In genomic region chr12:66500094-66500493, GRCh38 we compare ENCODE assay signal across 27 cellular contexts.
A peak's percentile ranks its signal among the peaks of the same experiment; 100 is the strongest.
DNase-seq lines count a peak whose midpoint lies in the region; ATAC-seq, FAIRE-seq and TF ChIP-seq lines count a peak whose summit lies in the region.
"Had no signal": no experiment of that assay in that cellular context is flagged by ENCODE, and none has a peak within 500 bp of the region (broad histone marks: within the 10 kb centered on the region; RNA-seq: fewer than 3 reads in every experiment).

No MANE protein-coding gene starts in this region.

- peak; percentile 55 for FAIRE-seq in keratinocyte (lab: Jason Lieb, UNC)

- H3K4me1 ChIP-seq in keratinocyte (ENCODE audit: control insufficient read depth, extremely low read depth, insufficient read depth, low read length) (no peaks in the 10 kb centered on the region), transverse colon (no peaks in the 10 kb centered on the region)
- H3K4me1 ChIP-seq: Caco-2 had no signal

- POLR2A ChIA-PET in WTC11 (lab: Charles Lee) = no interaction called here

- CTCF ChIA-PET in WTC11 (lab: Charles Lee) = no interaction called here

- H3K4me2 ChIP-seq in keratinocyte (ENCODE audit: control insufficient read depth, extremely low read depth, insufficient read depth, low read depth, low read length) = no peak overlapping the region

- H3K9ac ChIP-seq in keratinocyte (ENCODE audit: control insufficient read depth, extremely low read depth, insufficient read depth, low read length) = no peak overlapping the region

- dilution Hi-C loops in keratinocyte (cut with MboI; ENCODE audit: extremely low pct_ligation_motif_present, low sequenced_read_pairs) = no loop called here

- 83% methylated on average over 3 of the region's 3 CpGs for WGBS in transverse colon (ENCODE audit: low coverage in 1 of 2), 2 donors

- H3K27me3 Mint-ChIP-seq in activated T-cell treated with anti-CD3 and anti-CD28 coated beads, Interleukin-2, amount 50 U/mL, for 72 hours (ENCODE audit: low read depth) = peaks cover 4% of the 10 kb centered on the region
- H3K27me3 Mint-ChIP-seq in WTC11 (ENCODE audit: low read depth) = no peaks in the 10 kb centered on the region

- H3K36me3 ChIP-seq in keratinocyte (ENCODE audit: control insufficient read depth in 2 of 2, extremely low read depth in 1 of 2, insufficient read depth in 2 of 2, low read length in 2 of 2) = no peaks in the 10 kb centered on the region
- H3K36me3 ChIP-seq in transverse colon = no peaks in the 10 kb centered on the region
- H3K36me3 ChIP-seq: HAP-1 had no signal

- in situ Hi-C loops in transverse colon (cut with MboI; ENCODE audit: low pct_ligation_motif_present in 1 of 4, low pct_unique_long_range_greater_than_20kb in 1 of 4, low sequenced_read_pairs in 3 of 4) = loop anchor here in 1 of 4 donors (25.0 kb wide), 1 partner anchor 88 kb away; no protein-coding TSS in a partner anchor

- intact Hi-C loops in Right ventricle myocardium inferior (cut with DNase I) = no loop called here
- intact Hi-C loops in transverse colon (cut with DNase I; ENCODE audit: low total_unique reads) = no loop called here

- no peak for DNase-seq in activated T-cell treated with anti-CD3 and anti-CD28 coated beads, Interleukin-2, amount 50 U/mL, for 72 hours
- DNase-seq in activated T-cell treated with anti-CD3 and anti-CD28 coated beads for 4 hours (no peak), WTC11 (ENCODE audit: low spot score) (no peak), keratinocyte (ENCODE audit: low read depth, low spot score) (no peak), renal cortical epithelial cell (ENCODE audit: low read depth) (peak; percentile 16), Right ventricle myocardium inferior (ENCODE audit: missing footprints) (no peak), transverse colon (no peak)
- DNase-seq: Caco-2; CD8-positive, alpha-beta T cell; DMS 273 treated with DMSO at 0.1 percent for 48 hours; DMS79; EL; GDM1; HFFc6; NCI-H1092 treated with DMSO at 0.1 percent for 48 hours; NCI-H1436 treated with DMSO at 0.1 percent for 48 hours; NCI-H187 treated with DMSO at 0.1 percent for 48 hours; NCI-H2171 treated with DMSO at 0.1 percent for 48 hours; NCI-H524; NCI-H748 treated with DMSO at 0.1 percent for 48 hours; Right ventricle myocardium superior had no signal

- H3K27me3 ChIP-seq in keratinocyte (ENCODE audit: control insufficient read depth, extremely low read depth, insufficient read depth, low read length) (no peaks in the 10 kb centered on the region), transverse colon (no peaks in the 10 kb centered on the region)

- peak overlapping the region in 1 of 2 donors; percentile 52 for H3K4me3 Mint-ChIP-seq in activated T-cell treated with anti-CD3 and anti-CD28 coated beads, Interleukin-2, amount 50 U/mL, for 72 hours
- H3K4me3 Mint-ChIP-seq in WTC11 = no peak overlapping the region
- H3K4me3 Mint-ChIP-seq: B cell; CD8-positive, alpha-beta T cell; HFFc6; IgD-negative memory B cell had no signal

- H3K9me1 ChIP-seq in keratinocyte (ENCODE audit: control insufficient read depth, extremely low read depth, insufficient read depth, low read length) = no peaks in the 10 kb centered on the region

- peak overlapping the region; percentile 17 for H3K27ac Mint-ChIP-seq in activated T-cell treated with anti-CD3 and anti-CD28 coated beads, Interleukin-2, amount 50 U/mL, for 72 hours
- peak overlapping the region; percentile 81 for H3K27ac Mint-ChIP-seq in WTC11
- H3K27ac Mint-ChIP-seq: B cell; CD8-positive, alpha-beta T cell; HFFc6; IgD-negative memory B cell had no signal

- H3K4me3 ChIP-seq in keratinocyte (ENCODE audit: control insufficient read depth in 2 of 3, extremely low read depth in 1 of 3, insufficient read depth in 2 of 3, low read depth in 1 of 3, low read length in 3 of 3) = no peak overlapping the region
- no peak overlapping the region for H3K4me3 ChIP-seq in transverse colon
- H3K4me3 ChIP-seq: HAP-1 had no signal

- ATAC-seq in activated T-cell treated with anti-CD3 and anti-CD28 coated beads, Interleukin-2, amount 50 U/mL, for 72 hours (replicated peaks in 1 of 2) = peak; percentile 38 to 57
- no peak for ATAC-seq in WTC11
- no peak for ATAC-seq in GM21723 (IDR thresholded peaks at IDR 0.05; ENCODE audit: unreplicated experiment)
- ATAC-seq in Right ventricle myocardium inferior = no peak
- ATAC-seq: CD8-positive, alpha-beta T cell had no signal

- H3K9me3 ChIP-seq in keratinocyte (ENCODE audit: control insufficient read depth, low read depth, low read length) = no peaks in the 10 kb centered on the region
- H3K9me3 ChIP-seq in transverse colon = no peaks in the 10 kb centered on the region
- H3K9me3 ChIP-seq: Caco-2, HAP-1 had no signal

- no peak overlapping the region for H2AFZ ChIP-seq in keratinocyte (ENCODE audit: control insufficient read depth, low read length)

- TF ChIP-seq EP300 in transverse colon (IDR thresholded peaks at IDR 0.05; ENCODE audit: low read depth) = no peak

- TF ChIP-seq POLR2A in transverse colon (IDR thresholded peaks at IDR 0.05) = no peak

- no peaks in the 10 kb centered on the region for H3K4me1 Mint-ChIP-seq in activated T-cell treated with anti-CD3 and anti-CD28 coated beads, Interleukin-2, amount 50 U/mL, for 72 hours (ENCODE audit: low read depth)
- H3K4me1 Mint-ChIP-seq in WTC11 = peaks cover 68% of the 10 kb centered on the region
- H3K4me1 Mint-ChIP-seq: B cell had no signal

- H4K20me1 ChIP-seq in keratinocyte (ENCODE audit: control insufficient read depth, extremely low read depth, insufficient read depth, low read length) = no peaks in the 10 kb centered on the region

- no peak for TF ChIP-seq CTCF in WTC11 (IDR thresholded peaks at IDR 0.05)
- no peak for TF ChIP-seq CTCF in keratinocyte (optimal IDR thresholded peaks at IDR 0.05 in 1 of 3, IDR thresholded peaks at IDR 0.05 in 1 of 3, conservative IDR thresholded peaks at IDR 0.05 in 1 of 3; ENCODE audit: extremely low read depth in 1 of 3, insufficient read depth in 2 of 3, low read length in 3 of 3)
- TF ChIP-seq CTCF in transverse colon (IDR thresholded peaks at IDR 0.05) = no peak

- H3K36me3 Mint-ChIP-seq in activated T-cell treated with anti-CD3 and anti-CD28 coated beads, Interleukin-2, amount 50 U/mL, for 72 hours (ENCODE audit: insufficient read depth in 2 of 2) = peaks cover 0 to 2% of the 10 kb centered on the region in 2 donors
- peaks cover 14% of the 10 kb centered on the region for H3K36me3 Mint-ChIP-seq in WTC11
- H3K36me3 Mint-ChIP-seq: CD8-positive, alpha-beta T cell; IgD-negative memory B cell had no signal

- peaks cover 0 to 1% of the 10 kb centered on the region in 2 donors for H3K9me3 Mint-ChIP-seq in activated T-cell treated with anti-CD3 and anti-CD28 coated beads, Interleukin-2, amount 50 U/mL, for 72 hours
- peaks cover 19% of the 10 kb centered on the region for H3K9me3 Mint-ChIP-seq in WTC11
- H3K9me3 Mint-ChIP-seq: CD8-positive, alpha-beta T cell; HFFc6; IgD-negative memory B cell had no signal

- H3K79me2 ChIP-seq in keratinocyte (ENCODE audit: control insufficient read depth, insufficient read depth, low read length) = no peaks in the 10 kb centered on the region

- H3K27ac ChIP-seq in keratinocyte (ENCODE audit: control insufficient read depth, insufficient read depth, low read length) = no peak overlapping the region
- no peak overlapping the region for H3K27ac ChIP-seq in transverse colon
- H3K27ac ChIP-seq: 22Rv1, C4-2B had no signal

TF ChIP-seq in WTC11, 78 proteins besides CTCF, POLR2A, EP300 and RAD21:
- TF ChIP-seq NFE2L1 (CRISPR knock-in tag; IDR thresholded peaks at IDR 0.05) = no peak
- TF ChIP-seq RELA (CRISPR knock-in tag; IDR thresholded peaks at IDR 0.05; ENCODE audit: borderline replicate concordance) = no peak
- no peak for TF ChIP-seq ARID4B (CRISPR knock-in tag; IDR thresholded peaks at IDR 0.05; ENCODE audit: borderline replicate concordance)
- no peak for TF ChIP-seq TEAD4 (CRISPR knock-in tag; IDR thresholded peaks at IDR 0.05)
- no peak for TF ChIP-seq CREM (CRISPR knock-in tag; IDR thresholded peaks at IDR 0.05)
- TF ChIP-seq MYBL2 (CRISPR knock-in tag; IDR thresholded peaks at IDR 0.05) = no peak
- TF ChIP-seq ZBTB21 (CRISPR knock-in tag; IDR thresholded peaks at IDR 0.05; ENCODE audit: borderline replicate concordance) = no peak
- no peak for TF ChIP-seq RORB (CRISPR knock-in tag; IDR thresholded peaks at IDR 0.05)
- TF ChIP-seq ATF3 (CRISPR knock-in tag; conservative IDR thresholded peaks at IDR 0.05) = no peak

Comparison
In these comparisons a context has a peak if more than half of its experiments do, and no peak if none do; other contexts are left out.
1. ATAC-seq: peak in activated T-cell treated with anti-CD3 and anti-CD28 coated beads, Interleukin-2, amount 50 U/mL, for 72 hours (2 of 2); none in WTC11 (single experiment), GM21723 (single experiment) and Right ventricle myocardium inferior (single experiment).